In genomic region chr7:33043434-33043833, GRCh38 we compare ENCODE assay signal across 12 cellular contexts. TPM values are rescaled to one million over a fixed set of nuclear protein-coding genes. Genes with fewer than 3 reads are reported as not detected.
A peak's percentile ranks its signal among the peaks of the same experiment; 100 is the strongest.
DNase-seq lines count a peak whose midpoint lies in the region; ATAC-seq, FAIRE-seq and TF ChIP-seq lines count a peak whose summit lies in the region.
"Had no signal": no experiment of that assay in that cellular context is flagged by ENCODE, and none has a peak within 500 bp of the region (broad histone marks: within the 10 kb centered on the region; RNA-seq: fewer than 3 reads in every experiment).

No MANE protein-coding gene starts in this region.

- TF ChIP-seq EP300 in H1 (IDR thresholded peaks at IDR 0.05; ENCODE audit: borderline replicate concordance in 1 of 2, low read depth in 2 of 2, low read length in 2 of 2), result no peak

- no peak overlapping the region for H3K4me2 ChIP-seq in H1 (ENCODE audit: insufficient read depth in 1 of 2, low read depth in 2 of 2, low read length in 2 of 2)

- H4K5ac ChIP-seq in H1 (ENCODE audit: insufficient read length, low read depth, low read length), result no peak overlapping the region

- H3K36me3 ChIP-seq in right atrium auricular region (no peaks in the 10 kb centered on the region), H1 (ENCODE audit: control insufficient read depth in 2 of 4, insufficient read depth in 4 of 4, low read length in 3 of 4) (no peaks in the 10 kb centered on the region), muscle layer of duodenum (ENCODE audit: control insufficient read depth in 1 of 2, insufficient read depth in 2 of 2, low read length in 2 of 2) (no peaks in the 10 kb centered on the region), uterus (no peaks in the 10 kb centered on the region)
- H3K36me3 ChIP-seq: WERI-Rb-1 had no signal

- H3K79me2 ChIP-seq in H1 (ENCODE audit: control insufficient read depth in 1 of 2, insufficient read depth in 2 of 2, low read length in 2 of 2), result peaks cover 0 to 88% of the 10 kb centered on the region in 2 experiments

- WGBS in H1 (ENCODE audit: extremely low coverage in 1 of 2, insufficient coverage in 1 of 2, insufficient read length in 1 of 2, insufficient replicate concordance in 2 of 2, low coverage in 1 of 2, low lambda C conversion rate in 2 of 2, missing lambda C conversion rate in 1 of 2), 2 experiments, result 88% methylated on average over 2 of the region's 2 CpGs; no CpG with 5 or more reads in 1 of the 2 experiments

- TF ChIP-seq POLR2A in H1 (IDR thresholded peaks at IDR 0.05; ENCODE audit: control extremely low read depth in 1 of 2, low read depth in 2 of 2, low read length in 2 of 2) (no peak), uterus (IDR thresholded peaks at IDR 0.05) (no peak), GM18505 (IDR thresholded peaks at IDR 0.05; ENCODE audit: borderline replicate concordance, extremely low read depth, insufficient read depth, insufficient read length) (no peak)

- ATAC-seq in Right ventricle myocardium inferior (peak; percentile 25), HG03280 (IDR thresholded peaks at IDR 0.05; ENCODE audit: unreplicated experiment) (no peak), GM18505 (IDR thresholded peaks at IDR 0.05; ENCODE audit: unreplicated experiment) (no peak)

- H3K9me3 ChIP-seq in right atrium auricular region, result no peaks in the 10 kb centered on the region
- H3K9me3 ChIP-seq in H1 (ENCODE audit: insufficient read depth in 2 of 2, low read depth in 1 of 2, low read length in 1 of 2), result no peaks in the 10 kb centered on the region
- no peaks in the 10 kb centered on the region for H3K9me3 ChIP-seq in muscle layer of duodenum (ENCODE audit: control insufficient read depth in 1 of 2, low read length in 2 of 2)
- no peaks in the 10 kb centered on the region for H3K9me3 ChIP-seq in uterus

- H2BK12ac ChIP-seq in H1 (ENCODE audit: low read depth, low read length), result no peak overlapping the region

- intact Hi-C loops in Right ventricle myocardium inferior (cut with DNase I), result no loop called here
- intact Hi-C loops in uterus (cut with DNase I; ENCODE audit: low total_unique reads), result no loop called here

- no peak overlapping the region for H2BK120ac ChIP-seq in H1 (replicated peaks; ENCODE audit: low read depth, low read length)

- no peak for TF ChIP-seq CTCF in right atrium auricular region (IDR thresholded peaks at IDR 0.05)
- no peak for TF ChIP-seq CTCF in H1 (IDR thresholded peaks at IDR 0.05; ENCODE audit: control extremely low read depth in 1 of 3, insufficient read depth in 1 of 3, low read depth in 1 of 3, low read length in 3 of 3)
- no peak for TF ChIP-seq CTCF in uterus (IDR thresholded peaks at IDR 0.05)

- peak overlapping the region in 1 of 2 donors; percentile 77 for H3K27ac ChIP-seq in right atrium auricular region
- H3K27ac ChIP-seq in H1 (ENCODE audit: low read depth, low read length), result no peak overlapping the region
- H3K27ac ChIP-seq in muscle layer of duodenum (ENCODE audit: low read length), result peak overlapping the region; percentile 92
- H3K27ac ChIP-seq in uterus, result peak overlapping the region; percentile 50 to 54
- H3K27ac ChIP-seq: WERI-Rb-1 had no signal

- no peak for TF ChIP-seq RAD21 in H1 (IDR thresholded peaks at IDR 0.05 in 1 of 2, conservative IDR thresholded peaks at IDR 0.05 in 1 of 2; ENCODE audit: low read depth in 2 of 2, low read length in 2 of 2)

- no peak overlapping the region for H4K91ac ChIP-seq in H1 (replicated peaks; ENCODE audit: insufficient read length, low read length)

- FAIRE-seq in H1 (lab: Jason Lieb, UNC), result no peak

- H2BK5ac ChIP-seq in H1 (ENCODE audit: low read depth, low read length), result no peak overlapping the region

- POLR2A ChIA-PET in H1 (lab: Charles Lee; ENCODE audit: partially characterized antibody), result no interaction called here

- peak overlapping the region; percentile 48; the same call in 1 of the 2 replicates for H3K18ac ChIP-seq in H1 (ENCODE audit: extremely low read depth, low read length)

- H2BK20ac ChIP-seq in H1 (ENCODE audit: low read length), result no peak overlapping the region

- H4K20me1 ChIP-seq in H1 (replicated peaks in 1 of 2; ENCODE audit: control insufficient read depth in 1 of 2, insufficient read depth in 2 of 2, low read length in 2 of 2), result peaks cover 3 to 4% of the 10 kb centered on the region in 2 experiments

- no peak overlapping the region for H4K8ac ChIP-seq in H1 (ENCODE audit: extremely low read depth, insufficient read depth, low read length)

- no peak overlapping the region for H3K4me3 ChIP-seq in right atrium auricular region
- no peak overlapping the region for H3K4me3 ChIP-seq in H1 (ENCODE audit: extremely low read depth in 1 of 4, insufficient read depth in 2 of 4, low read depth in 3 of 4, low read length in 4 of 4)
- H3K4me3 ChIP-seq in muscle layer of duodenum (ENCODE audit: low read depth in 1 of 2, low read length in 2 of 2), result peak overlapping the region in 1 of 2 donors; percentile 16
- no peak overlapping the region for H3K4me3 ChIP-seq in uterus

- no peak overlapping the region for H2BK15ac ChIP-seq in H1 (ENCODE audit: low read length)

- no peak overlapping the region for H3K9ac ChIP-seq in H1 (replicated peaks in 1 of 4; ENCODE audit: extremely low read depth in 1 of 4, low read depth in 3 of 4, low read length in 3 of 4)

- no peak overlapping the region for H3K4ac ChIP-seq in H1 (replicated peaks; ENCODE audit: insufficient read length, low read depth, low read length)

- no peak overlapping the region for H3K14ac ChIP-seq in H1 (ENCODE audit: insufficient read length)

- DNase-seq in Right ventricle myocardium inferior (ENCODE audit: missing footprints) (no peak), right atrium auricular region (ENCODE audit: low spot score) (no peak), H1 (ENCODE audit: low read depth in 1 of 2, low spot score in 2 of 2) (no peak), uterus (no peak)
- no peak for DNase-seq in stimulated activated CD4-positive, alpha-beta T cell treated with anti-CD3 and anti-CD28 coated beads, Interleukin-4, amount 100 ng/mL, for 4 hours
- DNase-seq: cortex of kidney; NCI-H2171 treated with DMSO at 0.1 percent for 48 hours; stimulated activated CD4-positive, alpha-beta T cell treated with anti-CD3 and anti-CD28 coated beads, Interleukin-12 subunit alpha, Interleukin-12 subunit beta, amount 100 ng/mL, for 4 hours; WERI-Rb-1 had no signal

- H3K56ac ChIP-seq in H1 (replicated peaks; ENCODE audit: insufficient read length, low read depth, low read length), result no peak overlapping the region

- no peaks in the 10 kb centered on the region for H3K27me3 ChIP-seq in right atrium auricular region
- H3K27me3 ChIP-seq in H1 (replicated peaks in 1 of 4; ENCODE audit: control insufficient read depth in 3 of 4, extremely low read depth in 1 of 4, insufficient read depth in 3 of 4, low read length in 3 of 4), result no peaks in the 10 kb centered on the region
- no peaks in the 10 kb centered on the region for H3K27me3 ChIP-seq in muscle layer of duodenum (ENCODE audit: low read depth, low read length)
- no peaks in the 10 kb centered on the region for H3K27me3 ChIP-seq in uterus

- H2AFZ ChIP-seq in H1 (ENCODE audit: low read length), result no peak overlapping the region

- CTCF ChIA-PET in H1 (lab: Charles Lee; ENCODE audit: partially characterized antibody), result interaction anchor here (0.5 to 0.8 kb wide), 2 partner anchors 58 to 196 kb away, joined by 3 to 5 read pairs; no protein-coding TSS in a partner anchor

- no peak overlapping the region for H3K23ac ChIP-seq in H1 (ENCODE audit: insufficient read length)

- H3K4me1 ChIP-seq in right atrium auricular region (peaks cover 0 to 48% of the 10 kb centered on the region in 2 donors), H1 (replicated peaks in 1 of 4; ENCODE audit: control insufficient read depth in 3 of 4, insufficient read depth in 4 of 4, low read length in 3 of 4) (no peaks in the 10 kb centered on the region), muscle layer of duodenum (ENCODE audit: control insufficient read depth in 1 of 2, insufficient read depth in 2 of 2, low read length in 2 of 2) (peaks cover 13 to 22% of the 10 kb centered on the region in 2 donors), uterus (no peaks in the 10 kb centered on the region)

- H2AK5ac ChIP-seq in H1 (ENCODE audit: low read depth, low read length), result no peak overlapping the region

- no peaks in the 10 kb centered on the region for H3K23me2 ChIP-seq in H1 (ENCODE audit: low read depth, low read length)

- H3K79me1 ChIP-seq in H1 (ENCODE audit: low read depth, low read length), result peaks cover 3% of the 10 kb centered on the region

TF ChIP-seq in H1, 55 proteins besides CTCF, POLR2A, EP300 and RAD21 (continues in another document):
- TF ChIP-seq MAFK (IDR thresholded peaks at IDR 0.05; ENCODE audit: low read depth, low read length) (no peak), ATF3 (IDR thresholded peaks at IDR 0.05; ENCODE audit: insufficient read depth, low read depth, low read length) (no peak)

RNA-seq across cellular contexts. Expression of gene NT5C3A, which starts 19.1 kb away (rescaled TPM):
- total RNA-seq in Right ventricle myocardium inferior (25.5 TPM), right atrium auricular region (10 to 100 TPM; 15.4 to 15.6 TPM), uterus (10 to 100 TPM; 21.3 to 50.2 (median 42.1) TPM)
- total RNA-seq in H1 (2021; fragmentation: NEBNext Ultra II Directional; extraction: Animal tissue kit (Norgen Biotek cat#: 25700)), result 22.7 and 23.0 TPM in 2 replicates
- 4.4 and 7.5 TPM in 2 replicates for polyA plus RNA-seq in H1 (2011; rRNA removed)
- 11.8 TPM for polyA plus RNA-seq in H1 (2011; cell fraction: cytosol; rRNA removed)
- 3.0 TPM for polyA plus RNA-seq in H1 (2011; cell fraction: nucleus; rRNA removed)
- polyA plus RNA-seq in H1 (2012, experiment 1 of 2), result 9.5 to 18.8 TPM (median 10.7 TPM) in 4 replicates
- 2.3 TPM for polyA plus RNA-seq in H1 (2012, experiment 2 of 2)
- polyA plus RNA-seq in H1 (2013, experiment 1 of 2), result 39.5 TPM
- 44.9 TPM for polyA plus RNA-seq in H1 (2013, experiment 2 of 2)
- polyA minus RNA-seq in H1 (2011; rRNA and poly(A)+ RNA removed), result 3.4 and 4.4 TPM in 2 replicates
- polyA minus RNA-seq in H1 (2011; cell fraction: cytosol; rRNA and poly(A)+ RNA removed), result 5.1 TPM
- 10.7 TPM for polyA minus RNA-seq in H1 (2011; cell fraction: nucleus; rRNA and poly(A)+ RNA removed)
